Comparison of ENCODE assay signal across 1 cellular context in the genomic region with DNA sequence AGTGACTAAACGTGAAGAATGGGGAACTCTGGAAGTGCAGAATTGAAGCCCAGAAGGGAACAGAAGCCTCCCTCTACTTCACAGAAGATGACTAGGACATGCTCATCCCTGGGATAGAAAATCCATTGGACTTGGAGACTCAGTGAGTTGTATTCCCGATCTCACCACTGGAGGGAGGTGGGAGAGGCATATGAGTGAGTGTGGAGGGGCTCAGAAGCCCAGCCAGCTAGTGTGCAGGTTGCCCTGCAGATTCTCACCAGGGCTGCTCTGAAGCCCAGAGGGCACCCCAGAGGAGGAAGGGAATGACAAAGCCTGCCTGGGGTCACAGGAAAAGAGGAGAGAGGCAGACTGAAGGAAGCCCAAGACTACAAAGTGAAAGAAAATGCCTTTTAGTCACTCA.
TF ChIP-seq lines count a peak whose summit lies in the region.

No MANE protein-coding gene starts in this region.

TF ChIP-seq in endothelial cell of umbilical vein, 7 proteins besides CTCF, POLR2A, EP300 and RAD21 (continued from another document):
- TF ChIP-seq EZH2 (IDR thresholded peaks at IDR 0.05; ENCODE audit: borderline replicate concordance, low read depth, low read length, severe bottlenecking), result no peak
- TF ChIP-seq POLR2AphosphoS5 (IDR thresholded peaks at IDR 0.05; ENCODE audit: insufficient read depth, low read depth, low read length), result no peak
